21 cellular contexts compared by ENCODE assay signal in genomic region chr16:4704491-4704890, GRCh38. TPM values are rescaled to one million over a fixed set of nuclear protein-coding genes. Genes with fewer than 3 reads are reported as not detected.
DNase-seq lines count a peak whose midpoint lies in the region; ATAC-seq and TF ChIP-seq lines count a peak whose summit lies in the region.
"Had no signal": no experiment of that assay in that cellular context is flagged by ENCODE, and none has a peak within 500 bp of the region (broad histone marks: within the 10 kb centered on the region; RNA-seq: fewer than 3 reads in every experiment).

No MANE protein-coding gene starts in this region.

- no peaks in the 10 kb centered on the region for H3K9me3 Mint-ChIP-seq in activated naive CD8-positive, alpha-beta T cell treated with anti-CD3 and anti-CD28 coated beads, Interleukin-2, amount 10 ng/mL, durations not matched to agents 7 days and 5 days
- no peaks in the 10 kb centered on the region for H3K9me3 Mint-ChIP-seq in activated naive CD8-positive, alpha-beta T cell treated with anti-CD3 and anti-CD28 coated beads for 36 hours
- no peaks in the 10 kb centered on the region for H3K9me3 Mint-ChIP-seq in nephron progenitor cell
- H3K9me3 Mint-ChIP-seq in endodermal cell = no peaks in the 10 kb centered on the region
- H3K9me3 Mint-ChIP-seq: CD4-positive, CD25-positive, alpha-beta regulatory T cell; CD8-positive, alpha-beta T cell; HFFc6 had no signal

- H3K79me2 ChIP-seq in SK-N-SH (ENCODE audit: insufficient read depth) = peaks cover 23% of the 10 kb centered on the region

- TF ChIP-seq CTCF in SK-N-SH (IDR thresholded peaks at IDR 0.05) (no peak), RWPE1 (conservative IDR thresholded peaks at IDR 0.05; ENCODE audit: low read depth) (no peak), nephron progenitor cell (IDR thresholded peaks at IDR 0.05) (no peak), endodermal cell (conservative IDR thresholded peaks at IDR 0.05) (no peak), suprapubic skin (IDR thresholded peaks at IDR 0.05) (no peak)

- H3K9ac ChIP-seq in SK-N-SH = no peak overlapping the region
- no peak overlapping the region for H3K9ac ChIP-seq in endodermal cell (ENCODE audit: extremely low read depth, low read length, poor library complexity, severe bottlenecking)
- H3K9ac ChIP-seq: BLaER1, GM23248 had no signal

- H3K9me3 ChIP-seq in SK-N-SH (no peaks in the 10 kb centered on the region), endodermal cell (ENCODE audit: control insufficient read depth, low read length) (no peaks in the 10 kb centered on the region), suprapubic skin (no peaks in the 10 kb centered on the region)
- H3K9me3 ChIP-seq: BLaER1, Caco-2, HAP-1 had no signal

- peaks cover 11% of the 10 kb centered on the region for H3K36me3 Mint-ChIP-seq in activated naive CD8-positive, alpha-beta T cell treated with anti-CD3 and anti-CD28 coated beads, Interleukin-2, amount 10 ng/mL, durations not matched to agents 7 days and 5 days
- peaks cover 10% of the 10 kb centered on the region for H3K36me3 Mint-ChIP-seq in activated naive CD8-positive, alpha-beta T cell treated with anti-CD3 and anti-CD28 coated beads for 36 hours
- H3K36me3 Mint-ChIP-seq in nephron progenitor cell (ENCODE audit: low read depth) (peaks cover 47% of the 10 kb centered on the region), endodermal cell (ENCODE audit: low read depth) (peaks cover 44% of the 10 kb centered on the region)

- ATAC-seq in SK-N-SH treated with all-trans-retinoic acid at 6 μM for 48 hours = no peak
- ATAC-seq in activated naive CD8-positive, alpha-beta T cell treated with anti-CD3 and anti-CD28 coated beads, Interleukin-2, amount 10 ng/mL, durations not matched to agents 7 days and 5 days (ENCODE audit: low read depth) = no peak
- ATAC-seq: CD8-positive, alpha-beta T cell had no signal

- peaks cover 14 to 52% of the 10 kb centered on the region in 2 experiments for H3K36me3 ChIP-seq in SK-N-SH (replicated peaks in 1 of 2; ENCODE audit: control insufficient read depth in 1 of 2, insufficient read depth in 2 of 2, low read length in 1 of 2)
- H3K36me3 ChIP-seq in endodermal cell (ENCODE audit: control insufficient read depth, insufficient read depth, low read length) = peaks cover 61% of the 10 kb centered on the region
- peaks cover 56% of the 10 kb centered on the region for H3K36me3 ChIP-seq in suprapubic skin

- CTCF ChIA-PET in SK-N-SH (lab: Yijun Ruan, JAX) = no interaction called here
- CTCF ChIA-PET in RWPE1 (lab: Yijun Ruan, JAX) = no interaction called here

- no peaks in the 10 kb centered on the region for H3K9me2 ChIP-seq in SK-N-SH

- no peaks in the 10 kb centered on the region for H3K4me1 ChIP-seq in SK-N-SH (ENCODE audit: control insufficient read depth in 1 of 2, insufficient read depth in 2 of 2, low read depth in 1 of 2, low read length in 1 of 2)
- H3K4me1 ChIP-seq in endodermal cell (ENCODE audit: control insufficient read depth, insufficient read depth, low read length) = no peaks in the 10 kb centered on the region
- peaks cover 14% of the 10 kb centered on the region for H3K4me1 ChIP-seq in suprapubic skin
- H3K4me1 ChIP-seq: Caco-2, HAP-1 had no signal

- TF ChIP-seq EP300 in SK-N-SH (IDR thresholded peaks at IDR 0.05; ENCODE audit: borderline replicate concordance in 1 of 2, low read depth in 1 of 2, low read length in 1 of 2) = no peak
- no peak for TF ChIP-seq EP300 in suprapubic skin (IDR thresholded peaks at IDR 0.05)

- WGBS in SK-N-SH (ENCODE audit: low lambda C conversion rate) = 91% methylated on average over 7 of the region's 8 CpGs
- 92 to 94% methylated on average over 7 to 8 of the region's 8 CpGs for WGBS in endodermal cell (ENCODE audit: insufficient coverage in 1 of 2, insufficient read length in 1 of 2), 2 experiments
- WGBS in suprapubic skin = 83% methylated on average over 8 of the region's 8 CpGs

- H3K4me3 Mint-ChIP-seq in activated naive CD8-positive, alpha-beta T cell treated with anti-CD3 and anti-CD28 coated beads, Interleukin-2, amount 10 ng/mL, durations not matched to agents 7 days and 5 days = no peak overlapping the region
- no peak overlapping the region for H3K4me3 Mint-ChIP-seq in activated naive CD8-positive, alpha-beta T cell treated with anti-CD3 and anti-CD28 coated beads for 36 hours
- H3K4me3 Mint-ChIP-seq in nephron progenitor cell (no peak overlapping the region), endodermal cell (no peak overlapping the region)
- H3K4me3 Mint-ChIP-seq: B cell; CD4-positive, CD25-positive, alpha-beta regulatory T cell; CD8-positive, alpha-beta T cell; HFFc6 had no signal

- H3K27me3 ChIP-seq in SK-N-SH (ENCODE audit: insufficient read depth) (no peaks in the 10 kb centered on the region), endodermal cell (ENCODE audit: control insufficient read depth, insufficient read depth, low read length, poor library complexity, severe bottlenecking) (no peaks in the 10 kb centered on the region), suprapubic skin (no peaks in the 10 kb centered on the region)
- H3K27me3 ChIP-seq: BLaER1 had no signal

- H3F3A ChIP-seq in SK-N-SH (replicated peaks; ENCODE audit: insufficient read depth) = peaks cover 4% of the 10 kb centered on the region

- H3K27ac ChIP-seq in SK-N-SH (ENCODE audit: low read depth in 2 of 2, low read length in 1 of 2) = no peak overlapping the region
- H3K27ac ChIP-seq in RWPE1 = peak overlapping the region; percentile 3; the same call in 1 of the 2 replicates
- no peak overlapping the region for H3K27ac ChIP-seq in endodermal cell (ENCODE audit: low read depth, low read length)
- H3K27ac ChIP-seq in suprapubic skin = no peak overlapping the region
- H3K27ac ChIP-seq: 22Rv1, BLaER1, C4-2B, GM23248 had no signal

- H3K27me3 Mint-ChIP-seq in activated naive CD8-positive, alpha-beta T cell treated with anti-CD3 and anti-CD28 coated beads, Interleukin-2, amount 10 ng/mL, durations not matched to agents 7 days and 5 days = no peaks in the 10 kb centered on the region
- no peaks in the 10 kb centered on the region for H3K27me3 Mint-ChIP-seq in activated naive CD8-positive, alpha-beta T cell treated with anti-CD3 and anti-CD28 coated beads for 36 hours
- H3K27me3 Mint-ChIP-seq in nephron progenitor cell (ENCODE audit: low read depth, poor library complexity) = no peaks in the 10 kb centered on the region
- H3K27me3 Mint-ChIP-seq in endodermal cell (ENCODE audit: insufficient read depth) = no peaks in the 10 kb centered on the region
- H3K27me3 Mint-ChIP-seq: B cell; CD4-positive, CD25-positive, alpha-beta regulatory T cell had no signal

- H2AFZ ChIP-seq in SK-N-SH (ENCODE audit: low read depth) = no peak overlapping the region
- H2AFZ ChIP-seq: GM23248 had no signal

- no peaks in the 10 kb centered on the region for H4K20me1 ChIP-seq in SK-N-SH (ENCODE audit: insufficient read depth)
- H4K20me1 ChIP-seq: BLaER1 had no signal

- no peak for TF ChIP-seq POLR2A in suprapubic skin (IDR thresholded peaks at IDR 0.05)

- peaks cover 23% of the 10 kb centered on the region for H3K4me1 Mint-ChIP-seq in activated naive CD8-positive, alpha-beta T cell treated with anti-CD3 and anti-CD28 coated beads, Interleukin-2, amount 10 ng/mL, durations not matched to agents 7 days and 5 days
- H3K4me1 Mint-ChIP-seq in activated naive CD8-positive, alpha-beta T cell treated with anti-CD3 and anti-CD28 coated beads for 36 hours = peaks cover 12% of the 10 kb centered on the region
- peaks cover 58% of the 10 kb centered on the region for H3K4me1 Mint-ChIP-seq in nephron progenitor cell
- no peaks in the 10 kb centered on the region for H3K4me1 Mint-ChIP-seq in endodermal cell
- H3K4me1 Mint-ChIP-seq: B cell had no signal

- DNase-seq in SK-N-SH (peak; percentile 3), RWPE1 (ENCODE audit: low spot score) (no peak), nephron progenitor cell (no peak), endodermal cell (no peak), suprapubic skin (ENCODE audit: low spot score in 2 of 2) (no peak)
- no peak for DNase-seq in activated naive CD8-positive, alpha-beta T cell treated with anti-CD3 and anti-CD28 coated beads, Interleukin-2, amount 10 ng/mL, durations not matched to agents 7 days and 5 days
- no peak for DNase-seq in activated naive CD8-positive, alpha-beta T cell treated with anti-CD3 and anti-CD28 coated beads for 36 hours
- DNase-seq: Caco-2; CD8-positive, alpha-beta T cell; DMS153; DND-41; GM23248; HFFc6 had no signal

- POLR2A ChIA-PET in SK-N-SH (lab: Yijun Ruan, JAX) (interaction anchor here (1.6 kb wide), 1 partner anchor 11 kb away, joined by 4 read pairs; the partner anchor contains the start of gene NUDT16L1), RWPE1 (lab: Yijun Ruan, JAX; ENCODE audit: low non-redundant PET) (no interaction called here)
- POLR2A ChIA-PET in activated naive CD8-positive, alpha-beta T cell treated with anti-CD3 and anti-CD28 coated beads, Interleukin-2, amount 10 ng/mL, durations not matched to agents 7 days and 5 days (lab: Charles Lee) = interaction anchor here (1.4 to 2.5 kb wide), 2 partner anchors 10 to 30 kb away, joined by 4 to 12 read pairs; partner anchors contain the start of genes DNAAF8 and NUDT16L1

- no peak for TF ChIP-seq RAD21 in SK-N-SH (IDR thresholded peaks at IDR 0.05; ENCODE audit: low read length)

- no peak overlapping the region for H3K4me2 ChIP-seq in SK-N-SH

- peak overlapping the region; percentile 58 for H3K27ac Mint-ChIP-seq in activated naive CD8-positive, alpha-beta T cell treated with anti-CD3 and anti-CD28 coated beads, Interleukin-2, amount 10 ng/mL, durations not matched to agents 7 days and 5 days
- no peak overlapping the region for H3K27ac Mint-ChIP-seq in activated naive CD8-positive, alpha-beta T cell treated with anti-CD3 and anti-CD28 coated beads for 36 hours
- peak overlapping the region; percentile 61 for H3K27ac Mint-ChIP-seq in nephron progenitor cell
- H3K27ac Mint-ChIP-seq in endodermal cell = no peak overlapping the region
- H3K27ac Mint-ChIP-seq: B cell; CD4-positive, CD25-positive, alpha-beta regulatory T cell; CD8-positive, alpha-beta T cell; HFFc6 had no signal

- no peak overlapping the region for H3K4me3 ChIP-seq in SK-N-SH (ENCODE audit: low read depth in 2 of 2, low read length in 1 of 2)
- H3K4me3 ChIP-seq in endodermal cell (ENCODE audit: low read length) = no peak overlapping the region
- H3K4me3 ChIP-seq in suprapubic skin = no peak overlapping the region
- H3K4me3 ChIP-seq: BLaER1, GM23248, HAP-1 had no signal

RNA-seq across cellular contexts. Expression of gene NUDT16L1, which starts 11.1 kb away (rescaled TPM):
- 45.8 and 45.9 TPM in 2 replicates for polyA plus RNA-seq in SK-N-SH (2012; rRNA removed)
- 28.8 and 35.6 TPM in 2 replicates for polyA plus RNA-seq in SK-N-SH (2012; cell fraction: cytosol; rRNA removed)
- 52.3 and 65.9 TPM in 2 replicates for polyA plus RNA-seq in SK-N-SH (2012; cell fraction: nucleus; rRNA removed)
- 10 to 100 TPM; 40.7 to 42.7 TPM for total RNA-seq in activated naive CD8-positive, alpha-beta T cell treated with anti-CD3 and anti-CD28 coated beads, Interleukin-2, amount 10 ng/mL, durations not matched to agents 7 days and 5 days
- 10 to 100 TPM; 26.5 to 29.1 TPM for total RNA-seq in activated naive CD8-positive, alpha-beta T cell treated with anti-CD3 and anti-CD28 coated beads for 36 hours
- total RNA-seq in endodermal cell = 10 to 100 TPM; 38.6 to 40.7 TPM
- 36.4 TPM for polyA plus RNA-seq in endodermal cell (2013, experiment 1 of 2)
- 33.5 TPM for polyA plus RNA-seq in endodermal cell (2013, experiment 2 of 2)
- total RNA-seq in suprapubic skin = 10 to 100 TPM; 19.9 to 32.7 (median 24.6) TPM

RNA-seq across cellular contexts. Expression of gene ANKS3, which starts 29.6 kb away (rescaled TPM):
- polyA plus RNA-seq in SK-N-SH (2012; rRNA removed) = 42.2 and 43.9 TPM in 2 replicates
- polyA plus RNA-seq in SK-N-SH (2012; cell fraction: cytosol; rRNA removed) = 15.6 and 21.8 TPM in 2 replicates
- polyA plus RNA-seq in SK-N-SH (2012; cell fraction: nucleus; rRNA removed) = 145 and 161 TPM in 2 replicates
- total RNA-seq in activated naive CD8-positive, alpha-beta T cell treated with anti-CD3 and anti-CD28 coated beads, Interleukin-2, amount 10 ng/mL, durations not matched to agents 7 days and 5 days = 10 to 100 TPM; 20.4 to 20.5 TPM
- total RNA-seq in activated naive CD8-positive, alpha-beta T cell treated with anti-CD3 and anti-CD28 coated beads for 36 hours = 10 to 100 TPM; 12.1 to 16.1 TPM
- total RNA-seq in endodermal cell (10 to 100 TPM; 32.4 to 41.0 TPM), suprapubic skin (10 to 100 TPM; 11.5 to 36.5 (median 20.0) TPM)
- 20.9 TPM for polyA plus RNA-seq in endodermal cell (2013, experiment 1 of 2)
- polyA plus RNA-seq in endodermal cell (2013, experiment 2 of 2) = 19.6 TPM

RNA-seq across cellular contexts. Expression of gene DNAAF8, which starts 29.8 kb away (rescaled TPM):
- polyA plus RNA-seq in SK-N-SH (2012; rRNA removed) = 2.4 and 3.1 TPM in 2 replicates
- polyA plus RNA-seq in SK-N-SH (2012; cell fraction: cytosol; rRNA removed) = 1.7 and 2.1 TPM in 2 replicates
- 2.5 and 3.1 TPM in 2 replicates for polyA plus RNA-seq in SK-N-SH (2012; cell fraction: nucleus; rRNA removed)
- total RNA-seq in activated naive CD8-positive, alpha-beta T cell treated with anti-CD3 and anti-CD28 coated beads, Interleukin-2, amount 10 ng/mL, durations not matched to agents 7 days and 5 days = under 1 TPM in 1 of 2 experiments, not detected in 1; 0.23 TPM
- under 1 TPM; 0.10 to 0.62 TPM for total RNA-seq in activated naive CD8-positive, alpha-beta T cell treated with anti-CD3 and anti-CD28 coated beads for 36 hours
- total RNA-seq in endodermal cell (under 1 TPM; 0.35 to 0.64 TPM), suprapubic skin (1 to 10 TPM in 2 of 4 donors, under 1 TPM in 1, not detected in 1; 0.36 to 1.7 (median 1.4) TPM)
- polyA plus RNA-seq in endodermal cell (2013, experiment 1 of 2) = 0.82 TPM
- 1.2 TPM for polyA plus RNA-seq in endodermal cell (2013, experiment 2 of 2)
- total RNA-seq: CD4-positive, CD25-positive, alpha-beta regulatory T cell; CD8-positive, alpha-beta T cell; H1 had no signal

Comparison
In these comparisons a context has a peak if more than half of its experiments do, and no peak if none do; other contexts are left out.
1. H3K27ac Mint-ChIP-seq: peak in activated naive CD8-positive, alpha-beta T cell treated with anti-CD3 and anti-CD28 coated beads, Interleukin-2, amount 10 ng/mL, durations not matched to agents 7 days and 5 days (single experiment) and nephron progenitor cell (single experiment); none in activated naive CD8-positive, alpha-beta T cell treated with anti-CD3 and anti-CD28 coated beads for 36 hours (single experiment) and endodermal cell (single experiment).